ENCODE assay signal across 28 cellular contexts in the genomic region with DNA sequence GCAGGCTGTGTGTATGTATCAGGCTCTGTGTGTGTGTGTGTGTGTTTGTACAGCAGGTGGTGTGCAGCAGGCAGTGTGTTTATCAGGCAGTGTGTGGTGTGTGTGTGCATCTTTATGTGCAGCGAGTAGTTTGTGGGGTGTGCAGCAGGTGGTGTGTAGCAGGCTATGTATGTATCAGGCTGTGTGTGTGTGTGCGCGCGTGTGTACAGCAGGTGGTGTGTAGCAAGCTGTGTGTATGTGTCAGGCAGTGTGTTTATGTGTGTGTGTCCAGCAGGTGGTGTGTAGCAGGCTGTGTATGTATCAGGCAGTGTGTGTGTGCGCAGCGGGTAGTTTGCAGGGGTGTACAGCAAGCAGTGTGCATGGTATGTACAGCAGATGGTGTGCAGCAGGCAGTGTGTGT.
"Had no signal": no experiment of that assay in that cellular context is flagged by ENCODE, and none has a peak within 500 bp of the region (broad histone marks: within the 10 kb centered on the region; RNA-seq: fewer than 3 reads in every experiment).

No MANE protein-coding gene starts in this region.

- FAIRE-seq: TTC549 had no signal

- H3K36me3 Mint-ChIP-seq: activated naive CD8-positive, alpha-beta T cell; T-cell had no signal

- H3K27me3 Mint-ChIP-seq: activated CD4-positive, alpha-beta memory T cell treated with anti-CD3 and anti-CD28 coated beads, Interleukin-2, amount 10 ng/mL, durations not matched to agents 7 days and 5 days; activated naive CD8-positive, alpha-beta T cell; activated T-helper 17 cell treated with anti-CD3 and anti-CD28 coated beads, Interleukin-2, amount 50 U/mL, for 72 hours had no signal

- H3K4me3 ChIP-seq: SK-N-MC had no signal

- H3K27ac ChIP-seq: brain microvascular endothelial cell, SK-N-MC, WERI-Rb-1 had no signal

- H3K9me3 Mint-ChIP-seq: activated CD4-positive, alpha-beta memory T cell treated with anti-CD3 and anti-CD28 coated beads, Interleukin-2, amount 10 ng/mL, durations not matched to agents 7 days and 5 days; activated naive CD4-positive, alpha-beta T cell treated with anti-CD3 and anti-CD28 coated beads for 36 hours; activated T-helper 17 cell treated with anti-CD3 and anti-CD28 coated beads, Interleukin-2, amount 50 U/mL, for 72 hours; T-cell had no signal

- H3K4me1 Mint-ChIP-seq: activated CD4-positive, alpha-beta memory T cell treated with anti-CD3 and anti-CD28 coated beads, Interleukin-2, amount 10 ng/mL, durations not matched to agents 7 days and 5 days; activated CD4-positive, alpha-beta T cell treated with anti-CD3 and anti-CD28 coated beads for 36 hours; activated T-helper 17 cell treated with anti-CD3 and anti-CD28 coated beads, Interleukin-2, amount 50 U/mL, for 72 hours had no signal

- H3K27me3 ChIP-seq: brain microvascular endothelial cell had no signal

- H3K27ac Mint-ChIP-seq: activated CD4-positive, alpha-beta memory T cell treated with anti-CD3 and anti-CD28 coated beads, Interleukin-2, amount 10 ng/mL, durations not matched to agents 7 days and 5 days; activated CD4-positive, alpha-beta T cell treated with anti-CD3 and anti-CD28 coated beads for 36 hours; activated naive CD4-positive, alpha-beta T cell treated with anti-CD3 and anti-CD28 coated beads for 36 hours; activated naive CD8-positive, alpha-beta T cell; activated T-helper 17 cell treated with anti-CD3 and anti-CD28 coated beads, Interleukin-2, amount 50 U/mL, for 72 hours; T-cell had no signal

- H3K4me3 Mint-ChIP-seq: activated CD4-positive, alpha-beta memory T cell treated with anti-CD3 and anti-CD28 coated beads, Interleukin-2, amount 10 ng/mL, durations not matched to agents 7 days and 5 days; activated CD4-positive, alpha-beta T cell treated with anti-CD3 and anti-CD28 coated beads for 36 hours; activated naive CD4-positive, alpha-beta T cell treated with anti-CD3 and anti-CD28 coated beads for 36 hours; activated naive CD8-positive, alpha-beta T cell; activated T-helper 17 cell treated with anti-CD3 and anti-CD28 coated beads, Interleukin-2, amount 50 U/mL, for 72 hours; T-cell had no signal

- DNase-seq: activated CD4-positive, alpha-beta memory T cell treated with anti-CD3 and anti-CD28 coated beads, Interleukin-2, amount 10 ng/mL, durations not matched to agents 7 days and 5 days; activated CD4-positive, alpha-beta T cell treated with anti-CD3 and anti-CD28 coated beads for 36 hours; activated CD4-positive, alpha-beta T cell treated with anti-CD3 and anti-CD28 coated beads, Interleukin-2, amount 50 U/mL, for 1 hour; activated gamma-delta T cell; activated naive CD4-positive, alpha-beta T cell treated with anti-CD3 and anti-CD28 coated beads for 36 hours; activated T-cell treated with anti-CD3 and anti-CD28 coated beads for 4 hours; activated T-cell treated with anti-CD3 and anti-CD28 coated beads, Interleukin-2, amount 50 U/mL, for 48 hours; amygdala; brain microvascular endothelial cell; central memory CD4-positive, alpha-beta T cell; NCI-H1048; NCI-H146; NCI-H187 treated with DMSO at 0.1 percent for 48 hours; NCI-H2081 treated with DMSO at 0.1 percent for 48 hours; NCI-H2171; NCI-H2227 treated with DMSO at 0.1 percent for 48 hours; NCI-H446 treated with DMSO at 0.1 percent for 48 hours; NCI-H524 treated with DMSO at 0.1 percent for 48 hours; NCI-H774; T-cell; T-helper 2 cell; T1000; WERI-Rb-1 had no signal

- ATAC-seq: activated CD4-positive, alpha-beta T cell treated with anti-CD3 and anti-CD28 coated beads for 36 hours; activated T-helper 17 cell treated with anti-CD3 and anti-CD28 coated beads, Interleukin-2, amount 50 U/mL, for 72 hours; Right ventricle myocardium inferior; T-cell had no signal
